ENCODE assay signal across 1 cellular context in the genomic region with DNA sequence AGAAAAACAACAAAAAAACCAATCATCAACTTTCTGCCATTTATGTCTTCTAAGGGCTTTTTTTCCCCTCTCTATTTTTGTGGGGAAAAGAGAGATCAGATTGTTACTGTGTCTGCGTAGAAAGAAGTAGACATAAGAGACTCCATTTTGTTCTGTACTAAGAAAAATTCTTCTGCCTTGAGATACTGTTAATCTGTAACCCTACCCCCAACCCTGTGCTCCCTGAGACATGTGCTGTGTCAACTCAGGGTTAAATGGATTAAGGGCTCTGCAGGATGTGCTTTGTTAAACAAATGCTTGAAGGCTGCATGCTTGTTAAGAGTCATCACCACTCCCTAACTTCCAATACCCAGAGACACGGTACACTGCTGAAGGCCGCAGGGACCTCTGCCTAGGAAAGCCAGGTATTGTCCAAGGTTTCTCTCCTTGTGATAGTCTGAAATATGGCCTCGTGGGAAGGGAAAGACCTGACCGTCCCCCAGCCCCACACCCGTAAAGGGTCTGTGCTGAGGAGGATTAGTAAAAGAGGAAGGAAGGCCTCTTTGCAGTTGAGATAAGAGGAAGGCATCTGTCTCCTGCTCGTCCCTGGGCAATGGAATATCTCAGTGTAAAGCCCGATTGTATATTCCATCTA.
TF ChIP-seq lines count a peak whose summit lies in the region.

No MANE protein-coding gene starts in this region.

TF ChIP-seq in H1, 55 proteins besides CTCF, POLR2A, EP300 and RAD21:
- TF ChIP-seq BCL11A (IDR thresholded peaks at IDR 0.05; ENCODE audit: low read depth in 2 of 2, low read length in 2 of 2) (peak in 1 of 2 experiments; percentile 30), NANOG (IDR thresholded peaks at IDR 0.05; ENCODE audit: insufficient read depth, low read depth, low read length, poor library complexity, severe bottlenecking) (peak; percentile 36), TAF1 (IDR thresholded peaks at IDR 0.05; ENCODE audit: low read depth, low read length) (peak; percentile 44; the same call in 1 of the 2 replicates), RXRA (IDR thresholded peaks at IDR 0.05; ENCODE audit: insufficient read depth, low read depth, low read length) (0 out of 2 replicates have a peak, but pooled peaks have one; percentile 25), SP1 (IDR thresholded peaks at IDR 0.05; ENCODE audit: low read depth, low read length) (0 out of 2 replicates have a peak, but pooled peaks have one; percentile 61), JUND (IDR thresholded peaks at IDR 0.05; ENCODE audit: low read length) (peak; percentile 35; the same call in 1 of the 2 replicates), ASH2L (IDR thresholded peaks at IDR 0.05; ENCODE audit: low read length) (peak; percentile 71), POLR2AphosphoS5 (IDR thresholded peaks at IDR 0.05; ENCODE audit: low read depth, low read length) (peak; percentile 75; the same call in 1 of the 2 replicates), YY1 (IDR thresholded peaks at IDR 0.05; ENCODE audit: low read depth, low read length) (0 out of 2 replicates have a peak, but pooled peaks have one; percentile 8)
- TF ChIP-seq, protein P1, sequence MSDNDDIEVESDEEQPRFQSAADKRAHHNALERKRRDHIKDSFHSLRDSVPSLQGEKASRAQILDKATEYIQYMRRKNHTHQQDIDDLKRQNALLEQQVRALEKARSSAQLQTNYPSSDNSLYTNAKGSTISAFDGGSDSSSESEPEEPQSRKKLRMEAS (IDR thresholded peaks at IDR 0.05): peak; percentile 55; the same call in 1 of the 2 replicates
